ENCODE assay signal across 8 cellular contexts in the genomic region with DNA sequence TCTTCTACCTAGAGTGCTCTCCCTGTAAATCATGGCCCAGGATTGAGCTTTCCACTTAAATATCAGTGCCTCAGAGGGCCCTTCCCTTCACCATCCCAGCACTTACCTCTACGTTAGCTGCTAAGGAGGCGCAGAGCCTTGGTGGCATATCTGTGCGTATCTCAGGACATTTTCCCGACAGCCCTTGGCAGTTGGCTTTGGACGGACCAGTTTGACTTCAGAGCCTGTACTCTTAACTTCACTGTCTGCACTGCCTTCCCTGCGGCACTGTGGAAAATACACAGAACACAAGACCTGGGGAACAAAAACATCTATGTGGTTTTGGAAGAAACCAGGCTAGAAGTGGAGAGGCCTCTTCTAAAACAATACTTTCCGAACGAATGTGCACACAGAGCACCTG. TPM values are rescaled to one million over a fixed set of nuclear protein-coding genes. Genes with fewer than 3 reads are reported as not detected.
A peak's percentile ranks its signal among the peaks of the same experiment; 100 is the strongest.
DNase-seq lines count a peak whose midpoint lies in the region; ATAC-seq and TF ChIP-seq lines count a peak whose summit lies in the region.
"Had no signal": no experiment of that assay in that cellular context is flagged by ENCODE, and none has a peak within 500 bp of the region (broad histone marks: within the 10 kb centered on the region; RNA-seq: fewer than 3 reads in every experiment).

No MANE protein-coding gene starts in this region.

- H3K27me3 ChIP-seq in GM06990 (replicated peaks; ENCODE audit: control insufficient read depth, insufficient read depth, low read length) (no peaks in the 10 kb centered on the region), PC-3 (ENCODE audit: low read length) (no peaks in the 10 kb centered on the region), psoas muscle (ENCODE audit: insufficient read depth in 3 of 3, low read length in 2 of 3) (no peaks in the 10 kb centered on the region)
- H3K27me3 ChIP-seq in effector memory CD4-positive, alpha-beta T cell (replicated peaks; ENCODE audit: control insufficient read depth, insufficient read depth, low read length, poor library complexity, severe bottlenecking): no peaks in the 10 kb centered on the region
- H3K27me3 ChIP-seq: vagina had no signal

- H3K27ac ChIP-seq in PC-3 (ENCODE audit: low read length): peak overlapping the region; percentile 8
- H3K27ac ChIP-seq in effector memory CD4-positive, alpha-beta T cell (ENCODE audit: insufficient read depth, low read length, poor library complexity, severe bottlenecking): no peak overlapping the region
- H3K27ac ChIP-seq in psoas muscle: peak overlapping the region; percentile 94
- H3K27ac ChIP-seq: vagina had no signal

- peaks cover 71% of the 10 kb centered on the region for H3K79me2 ChIP-seq in PC-3 (ENCODE audit: low read length)

- POLR2A ChIA-PET in PC-3 (lab: Charles Lee; ENCODE audit: unreplicated experiment): no interaction called here

- H3K36me3 ChIP-seq in GM06990 (ENCODE audit: control insufficient read depth, insufficient read depth, low read length) (peaks cover 7% of the 10 kb centered on the region), PC-3 (ENCODE audit: low read depth, low read length) (no peaks in the 10 kb centered on the region), psoas muscle (ENCODE audit: insufficient read depth in 1 of 2, low read depth in 1 of 2) (no peaks in the 10 kb centered on the region)
- H3K36me3 ChIP-seq in effector memory CD4-positive, alpha-beta T cell (ENCODE audit: control insufficient read depth, insufficient read depth, low read length): peaks cover 10% of the 10 kb centered on the region
- H3K36me3 ChIP-seq: vagina had no signal

- intact Hi-C loops in PC-3 (cut with micrococcal nuclease) (no loop called here), psoas muscle (cut with DNase I) (no loop called here)

- no peaks in the 10 kb centered on the region for H3F3A ChIP-seq in PC-3 (ENCODE audit: low read length, unreplicated experiment)

- TF ChIP-seq CTCF in GM06990 (IDR thresholded peaks at IDR 0.05; ENCODE audit: insufficient read depth, low read length, poor library complexity, severe bottlenecking) (no peak), PC-3 (conservative IDR thresholded peaks at IDR 0.05; ENCODE audit: low read depth, low read length) (no peak), psoas muscle (IDR thresholded peaks at IDR 0.05) (no peak)

- H3K4me3 ChIP-seq in GM06990 (replicated peaks; ENCODE audit: low read depth, low read length) (peak overlapping the region; percentile 95), PC-3 (ENCODE audit: low read length) (peak overlapping the region; percentile 98), psoas muscle (peak overlapping the region; percentile 99)
- peak overlapping the region; percentile 19 for H3K4me3 ChIP-seq in effector memory CD4-positive, alpha-beta T cell (ENCODE audit: insufficient read depth, low read depth, low read length, poor library complexity, severe bottlenecking)

- H4K20me1 ChIP-seq in PC-3 (ENCODE audit: low read length): peaks cover 6% of the 10 kb centered on the region; the same call in 1 of the 2 replicates

- H3K9ac ChIP-seq in PC-3 (ENCODE audit: low read length): no peak overlapping the region

- H2AFZ ChIP-seq in PC-3 (ENCODE audit: low read length): no peak overlapping the region

- peak overlapping the region; percentile 97 for H3K4me2 ChIP-seq in PC-3 (ENCODE audit: low read length)

- H3K9me2 ChIP-seq in PC-3 (replicated peaks; ENCODE audit: low read length): no peaks in the 10 kb centered on the region

- DNase-seq in GM06990 (ENCODE audit: extremely low read depth, insufficient read length): no peak
- DNase-seq in PC-3: no peak
- DNase-seq in effector memory CD4-positive, alpha-beta T cell: no peak
- DNase-seq in psoas muscle: no peak
- no peak for DNase-seq in NCI-H2227 (lab: John Stamatoyannopoulos, UW; ENCODE audit: unreplicated experiment)
- DNase-seq in stimulated activated naive CD4-positive, alpha-beta T cell treated with Interleukin-2 at 50 U/mL for 16 hours (lab: John Stamatoyannopoulos, UW): no peak

- no peak for ATAC-seq in PC-3
- ATAC-seq in psoas muscle: no peak
- no peak for ATAC-seq in GM21381 (IDR thresholded peaks at IDR 0.05; ENCODE audit: unreplicated experiment)

- 49 to 85% (median 60%) methylated on average over 8 of the region's 8 CpGs for WGBS in psoas muscle, 3 donors

- peaks cover 33% of the 10 kb centered on the region for H3K4me1 ChIP-seq in PC-3 (ENCODE audit: insufficient read depth, low read length)
- peaks cover 43% of the 10 kb centered on the region for H3K4me1 ChIP-seq in effector memory CD4-positive, alpha-beta T cell (ENCODE audit: control insufficient read depth, insufficient read depth, low read length, poor library complexity, severe bottlenecking)
- peaks cover 58% of the 10 kb centered on the region for H3K4me1 ChIP-seq in psoas muscle

- no TSS peak for BruUV-seq in PC-3 (replicated peaks; lab: Mats Ljungman, UMichigan)

- H3K9me3 ChIP-seq in PC-3 (ENCODE audit: low read length) (no peaks in the 10 kb centered on the region), psoas muscle (no peaks in the 10 kb centered on the region)
- no peaks in the 10 kb centered on the region for H3K9me3 ChIP-seq in effector memory CD4-positive, alpha-beta T cell (ENCODE audit: control insufficient read depth, low read length)
- H3K9me3 ChIP-seq: vagina had no signal

- CTCF ChIA-PET in PC-3 (lab: Charles Lee): no interaction called here

RNA-seq across cellular contexts. Expression of a gene that starts 2.4 kb away (rescaled TPM):
- total RNA-seq in PC-3 (2014; rRNA removed) (14.7 and 16.5 TPM in 2 replicates), psoas muscle (10 to 100 TPM; 43.0 to 70.3 (median 54.7) TPM)
- polyA plus RNA-seq in psoas muscle: 10 to 100 TPM; 21.0 to 63.3 (median 26.4) TPM

RNA-seq across cellular contexts. Expression of a gene that starts 22.3 kb away (rescaled TPM):
- total RNA-seq in PC-3 (2014; rRNA removed) (74.5 and 121 TPM in 2 replicates), psoas muscle (10 to 100 TPM; 41.4 to 66.1 (median 57.8) TPM)
- 100 to 1,000 TPM in 1 of 3 donors, 10 to 100 TPM in 2; 43.4 to 151 (median 58.3) TPM for polyA plus RNA-seq in psoas muscle

Comparison
In these comparisons a context has a peak if more than half of its experiments do, and no peak if none do; other contexts are left out.
1. H3K4me3 ChIP-seq: peak in every context shown above with its lines; median percentile 99 in psoas muscle; 98 in PC-3; 95 in GM06990; 19 in effector memory CD4-positive, alpha-beta T cell.